ENCODE assay signal across 24 cellular contexts in the genomic region with DNA sequence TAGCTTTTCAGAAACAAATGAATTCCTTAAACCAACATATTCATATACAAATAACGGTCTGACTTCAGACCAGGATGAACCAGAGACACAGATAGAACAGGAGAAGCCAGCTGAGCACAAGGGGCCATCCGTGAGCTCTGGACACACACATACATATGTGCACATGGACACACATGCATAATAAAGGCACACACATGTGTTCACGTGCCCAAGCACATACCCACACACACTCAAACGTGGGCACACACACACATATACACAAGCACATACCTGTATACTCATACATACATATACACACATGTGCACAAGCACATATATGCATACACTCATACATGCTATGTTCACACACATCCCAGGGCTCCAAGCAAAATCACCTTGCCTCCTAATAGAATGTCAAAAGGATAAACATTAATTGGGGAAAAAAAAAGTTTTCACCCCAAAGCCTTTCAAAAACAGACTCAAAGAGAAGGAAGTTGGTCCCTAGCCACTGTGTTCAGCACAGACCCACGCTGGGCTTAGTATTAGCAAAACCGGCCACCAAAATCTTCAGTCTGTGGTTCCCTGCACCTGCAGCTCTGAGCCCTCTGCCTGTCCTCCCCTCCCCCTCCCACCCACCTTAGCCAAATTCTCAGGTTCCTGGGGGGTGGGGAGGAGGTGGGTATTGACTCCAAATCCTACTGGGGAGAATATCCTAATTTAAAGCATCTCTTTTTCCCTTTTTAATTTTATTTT.
A peak's percentile ranks its signal among the peaks of the same experiment; 100 is the strongest.
DNase-seq lines count a peak whose midpoint lies in the region; ATAC-seq and TF ChIP-seq lines count a peak whose summit lies in the region.
"Had no signal": no experiment of that assay in that cellular context is flagged by ENCODE, and none has a peak within 500 bp of the region (broad histone marks: within the 10 kb centered on the region; RNA-seq: fewer than 3 reads in every experiment).

No MANE protein-coding gene starts in this region.

- H3K27ac ChIP-seq in A673 (ENCODE audit: low read depth, low read length, poor library complexity, severe bottlenecking) (peak overlapping the region; percentile 65), GM23338 (ENCODE audit: low read depth) (no peak overlapping the region)
- no peak overlapping the region for H3K27ac ChIP-seq in naive thymus-derived CD4-positive, alpha-beta T cell (ENCODE audit: low read depth, low read length)
- H3K27ac ChIP-seq: A549, dorsolateral prefrontal cortex, epithelial cell of prostate, prostate gland had no signal

- H3K4me3 Mint-ChIP-seq in GM23338 (0 out of 3 replicates have a peak overlapping the region, but pooled peaks have one; percentile 0), WTC11 (no peak overlapping the region), mesothelial cell of epicardium (no peak overlapping the region)
- no peak overlapping the region for H3K4me3 Mint-ChIP-seq in naive thymus-derived CD4-positive, alpha-beta T cell
- H3K4me3 Mint-ChIP-seq: activated naive CD8-positive, alpha-beta T cell; activated T-helper 1 cell treated with anti-CD3 and anti-CD28 coated beads, Interleukin-12 subunit alpha, Interleukin-12 subunit beta, Interleukin-2, Interleukin-4 antibody, amounts not matched to agents 30 ng/mL and 10 ng/mL and 1 ng/mL, durations not matched to agents 14 hours and 24 hours and 36 hours; central memory CD8-positive, alpha-beta T cell; HFFc6; T-helper 17 cell had no signal

- H3K4me1 Mint-ChIP-seq in GM23338 = peaks cover 28% of the 10 kb centered on the region
- peaks cover 21% of the 10 kb centered on the region for H3K4me1 Mint-ChIP-seq in WTC11
- peaks cover 7% of the 10 kb centered on the region for H3K4me1 Mint-ChIP-seq in mesothelial cell of epicardium
- H3K4me1 Mint-ChIP-seq in naive thymus-derived CD4-positive, alpha-beta T cell = peaks cover 0 to 2% (median 0%) of the 10 kb centered on the region in 7 donors
- H3K4me1 Mint-ChIP-seq: central memory CD8-positive, alpha-beta T cell had no signal

- H3K36me3 Mint-ChIP-seq in GM23338 (ENCODE audit: low read depth) (no peaks in the 10 kb centered on the region), WTC11 (no peaks in the 10 kb centered on the region), mesothelial cell of epicardium (no peaks in the 10 kb centered on the region)
- H3K36me3 Mint-ChIP-seq in naive thymus-derived CD4-positive, alpha-beta T cell = no peaks in the 10 kb centered on the region
- H3K36me3 Mint-ChIP-seq: activated naive CD8-positive, alpha-beta T cell had no signal

- H3K79me2 ChIP-seq in GM23338 (replicated peaks; ENCODE audit: insufficient read depth) = no peaks in the 10 kb centered on the region

- in situ Hi-C loops in GM13977 (cut with MboI; ENCODE audit: low pct_unique_long_range_greater_than_20kb, low sequenced_read_pairs, unreplicated experiment) = no loop called here

- CTCF ChIA-PET in A673 (lab: Charles Lee) = no interaction called here
- CTCF ChIA-PET in WTC11 (lab: Charles Lee) = interaction anchor here (0.6 to 4.1 kb wide), 8 partner anchors 38 to 308 kb away, joined by 3 to 18 read pairs (median 4); partner anchors contain the start of gene TYSND1
- CTCF ChIA-PET in naive thymus-derived CD4-positive, alpha-beta T cell (lab: Charles Lee) = interaction anchor here (0.7 kb wide), 1 partner anchor 195 kb away, joined by 3 read pairs; no protein-coding TSS in a partner anchor

- H3K27me3 Mint-ChIP-seq in GM23338 (ENCODE audit: insufficient read depth, low read depth, poor library complexity) (peaks cover 12% of the 10 kb centered on the region), WTC11 (ENCODE audit: low read depth) (peaks cover 6% of the 10 kb centered on the region), mesothelial cell of epicardium (ENCODE audit: low read depth) (no peaks in the 10 kb centered on the region)
- H3K27me3 Mint-ChIP-seq in naive thymus-derived CD4-positive, alpha-beta T cell = peaks cover 0 to 10% (median 5%) of the 10 kb centered on the region in 5 donors

- H2AFZ ChIP-seq in GM23338 = no peak overlapping the region

- H3K9me3 Mint-ChIP-seq in GM23338 (peaks cover 2% of the 10 kb centered on the region; the same call in 1 of the 3 replicates), WTC11 (no peaks in the 10 kb centered on the region), mesothelial cell of epicardium (no peaks in the 10 kb centered on the region)
- no peaks in the 10 kb centered on the region for H3K9me3 Mint-ChIP-seq in naive thymus-derived CD4-positive, alpha-beta T cell
- H3K9me3 Mint-ChIP-seq: activated T-helper 1 cell treated with anti-CD3 and anti-CD28 coated beads, Interleukin-12 subunit alpha, Interleukin-12 subunit beta, Interleukin-2, Interleukin-4 antibody, amounts not matched to agents 30 ng/mL and 10 ng/mL and 1 ng/mL, durations not matched to agents 14 hours and 24 hours and 36 hours; central memory CD8-positive, alpha-beta T cell; HFFc6 had no signal

- no peak for DNase-seq in A673 (ENCODE audit: low spot score)
- no peak for DNase-seq in GM23338 (ENCODE audit: low spot score)
- DNase-seq in WTC11 (ENCODE audit: low spot score) = peak; percentile 1
- no peak for DNase-seq in mesothelial cell of epicardium (ENCODE audit: low spot score in 2 of 2, unreplicated experiment in 2 of 2)
- no peak for DNase-seq in GM13977 (ENCODE audit: low spot score)
- DNase-seq in foreskin melanocyte = no peak
- no peak for DNase-seq in amniotic stem cell (lab: John Stamatoyannopoulos, UW)
- DNase-seq in naive thymus-derived CD4-positive, alpha-beta T cell = no peak
- DNase-seq: activated CD4-positive, alpha-beta T cell treated with anti-CD3 and anti-CD28 coated beads, Interleukin-2, amount 50 U/mL, for 1 hour; C1 segment of cervical spinal cord; HFFc6; NCI-H1436 treated with DMSO at 0.1 percent for 48 hours; NCI-H524 treated with DMSO at 0.1 percent for 48 hours; RPMI8226; stimulated activated CD4-positive, alpha-beta T cell treated with anti-CD3 and anti-CD28 coated beads, Interleukin-2, amount 100 ng/mL, for 24 hours; stimulated activated naive CD4-positive, alpha-beta T cell; T-helper 17 cell had no signal

- intact Hi-C loops in A673 (cut with micrococcal nuclease; ENCODE audit: unreplicated experiment) = no loop called here
- intact Hi-C loops in naive thymus-derived CD4-positive, alpha-beta T cell (cut with micrococcal nuclease) = no loop called here

- H4K20me1 ChIP-seq in GM23338 (replicated peaks; ENCODE audit: insufficient read depth) = no peaks in the 10 kb centered on the region

- H3K4me1 ChIP-seq in A673 (ENCODE audit: insufficient read depth, low read length, poor library complexity, severe bottlenecking) (peaks cover 25% of the 10 kb centered on the region), GM23338 (ENCODE audit: insufficient read depth) (peaks cover 11% of the 10 kb centered on the region)
- H3K4me1 ChIP-seq in naive thymus-derived CD4-positive, alpha-beta T cell (ENCODE audit: control insufficient read depth in 2 of 2, insufficient read depth in 2 of 2, low read length in 2 of 2) = no peaks in the 10 kb centered on the region
- H3K4me1 ChIP-seq: A549, prostate gland had no signal

- H3K36me3 ChIP-seq in A673 (ENCODE audit: insufficient read depth, low read length, poor library complexity, severe bottlenecking) (no peaks in the 10 kb centered on the region), GM23338 (ENCODE audit: insufficient read depth) (no peaks in the 10 kb centered on the region)
- no peaks in the 10 kb centered on the region for H3K36me3 ChIP-seq in naive thymus-derived CD4-positive, alpha-beta T cell (ENCODE audit: control insufficient read depth in 2 of 3, insufficient read depth in 3 of 3, low read length in 3 of 3)
- H3K36me3 ChIP-seq: prostate gland had no signal

- H3F3A ChIP-seq in GM23338 (replicated peaks; ENCODE audit: low read depth) = no peaks in the 10 kb centered on the region

- no TSS peak for BruUV-seq in A673 (replicated peaks; lab: Mats Ljungman, UMichigan)

- H3K27ac Mint-ChIP-seq in GM23338 (no peak overlapping the region), WTC11 (no peak overlapping the region), mesothelial cell of epicardium (peak overlapping the region; percentile 57)
- H3K27ac Mint-ChIP-seq in naive thymus-derived CD4-positive, alpha-beta T cell = no peak overlapping the region
- H3K27ac Mint-ChIP-seq: activated naive CD8-positive, alpha-beta T cell; activated T-helper 1 cell treated with anti-CD3 and anti-CD28 coated beads, Interleukin-12 subunit alpha, Interleukin-12 subunit beta, Interleukin-2, Interleukin-4 antibody, amounts not matched to agents 30 ng/mL and 10 ng/mL and 1 ng/mL, durations not matched to agents 14 hours and 24 hours and 36 hours; HFFc6; T-helper 17 cell had no signal

- POLR2A ChIA-PET in A673 (lab: Charles Lee; ENCODE audit: low non-redundant PET) = interaction anchor here (0.6 kb wide), 1 partner anchor 25 kb away, joined by 3 read pairs; no protein-coding TSS in a partner anchor
- POLR2A ChIA-PET in WTC11 (lab: Charles Lee) = no interaction called here
- POLR2A ChIA-PET in naive thymus-derived CD4-positive, alpha-beta T cell (lab: Charles Lee) = no interaction called here

- no peaks in the 10 kb centered on the region for H3K9me2 ChIP-seq in GM23338 (ENCODE audit: insufficient read depth)

- no peaks in the 10 kb centered on the region for H3K9me3 ChIP-seq in A673 (ENCODE audit: low read depth, low read length, poor library complexity, severe bottlenecking)
- no peaks in the 10 kb centered on the region for H3K9me3 ChIP-seq in naive thymus-derived CD4-positive, alpha-beta T cell (ENCODE audit: control insufficient read depth in 2 of 3, low read length in 3 of 3)
- H3K9me3 ChIP-seq: A549, prostate gland had no signal

- H3K27me3 ChIP-seq in A673 (replicated peaks; ENCODE audit: insufficient read depth, low read depth, low read length, poor library complexity) (no peaks in the 10 kb centered on the region), GM23338 (ENCODE audit: insufficient read depth) (no peaks in the 10 kb centered on the region)
- H3K27me3 ChIP-seq in naive thymus-derived CD4-positive, alpha-beta T cell (ENCODE audit: control insufficient read depth in 2 of 2, insufficient read depth in 2 of 2, low read length in 2 of 2) = no peaks in the 10 kb centered on the region
- H3K27me3 ChIP-seq: dorsolateral prefrontal cortex had no signal

- ATAC-seq in GM23338 = peak; percentile 74
- ATAC-seq in WTC11 = peak; percentile 46
- no peak for ATAC-seq in naive thymus-derived CD4-positive, alpha-beta T cell
- ATAC-seq: A549, T-helper 17 cell had no signal

- no peak overlapping the region for H3K4me3 ChIP-seq in A673 (ENCODE audit: low read depth, low read length, poor library complexity, severe bottlenecking)
- no peak overlapping the region for H3K4me3 ChIP-seq in GM23338
- no peak overlapping the region for H3K4me3 ChIP-seq in naive thymus-derived CD4-positive, alpha-beta T cell (ENCODE audit: low read length)
- H3K4me3 ChIP-seq: A549, dorsolateral prefrontal cortex, prostate gland had no signal

- peak overlapping the region; percentile 33; the same call in 1 of the 2 replicates for H3K4me2 ChIP-seq in GM23338
- H3K4me2 ChIP-seq: A549 had no signal

- TF ChIP-seq CTCF in A673 (conservative IDR thresholded peaks at IDR 0.05; ENCODE audit: low read depth, low read length) (no peak), GM23338 (conservative IDR thresholded peaks at IDR 0.05; ENCODE audit: low read depth in 2 of 2) (no peak), WTC11 (IDR thresholded peaks at IDR 0.05) (no peak), mesothelial cell of epicardium (IDR thresholded peaks at IDR 0.05; ENCODE audit: unreplicated experiment) (no peak), GM13977 (IDR thresholded peaks at IDR 0.05; ENCODE audit: extremely low read depth, insufficient read depth, missing control alignments) (no peak)
